ENCODE assay signal across 1 cellular context in genomic region chr20:33338465-33339258, GRCh38.
TF ChIP-seq lines count a peak whose summit lies in the region.

No MANE protein-coding gene starts in this region.

TF ChIP-seq in GM23338, 12 proteins besides CTCF, POLR2A, EP300 and RAD21 (continued from another document):
- no peak for TF ChIP-seq ZNF462 (CRISPR knock-in tag; IDR thresholded peaks at IDR 0.05)
- TF ChIP-seq ZNF331 (CRISPR knock-in tag; IDR thresholded peaks at IDR 0.05; ENCODE audit: low read depth) = no peak
